16 cellular contexts compared by ENCODE assay signal in genomic region chr6:1263039-1263849, GRCh38. TPM values are rescaled to one million over a fixed set of nuclear protein-coding genes. Genes with fewer than 3 reads are reported as not detected.
DNase-seq lines count a peak whose midpoint lies in the region; ATAC-seq and TF ChIP-seq lines count a peak whose summit lies in the region.
"Had no signal": no experiment of that assay in that cellular context is flagged by ENCODE, and none has a peak within 500 bp of the region (broad histone marks: within the 10 kb centered on the region; RNA-seq: fewer than 3 reads in every experiment).

No MANE protein-coding gene starts in this region.

- H3K9me3 Mint-ChIP-seq in CD14-positive monocyte (peaks cover 0 to 3% (median 0%) of the 10 kb centered on the region in 7 donors), nephron progenitor cell (no peaks in the 10 kb centered on the region)
- H3K9me3 Mint-ChIP-seq: activated naive CD8-positive, alpha-beta T cell treated with anti-CD3 and anti-CD28 coated beads, Interleukin-2, amount 10 ng/mL, durations not matched to agents 7 days and 5 days; CD4-positive, alpha-beta T cell had no signal

- no peak overlapping the region for H2BK5ac ChIP-seq in mesenchymal stem cell (ENCODE audit: low read depth, low read length, poor library complexity, severe bottlenecking)

- H3K27ac ChIP-seq in mesenchymal stem cell (ENCODE audit: low read length, poor library complexity, severe bottlenecking), result no peak overlapping the region
- no peak overlapping the region for H3K27ac ChIP-seq in coronary artery

- H3K4me3 Mint-ChIP-seq in CD14-positive monocyte (no peak overlapping the region), nephron progenitor cell (no peak overlapping the region)
- H3K4me3 Mint-ChIP-seq: activated naive CD8-positive, alpha-beta T cell treated with anti-CD3 and anti-CD28 coated beads, Interleukin-2, amount 10 ng/mL, durations not matched to agents 7 days and 5 days; CD4-positive, alpha-beta T cell had no signal

- H3K4me1 Mint-ChIP-seq in CD14-positive monocyte (peaks cover 3% of the 10 kb centered on the region), nephron progenitor cell (no peaks in the 10 kb centered on the region)
- H3K4me1 Mint-ChIP-seq: activated naive CD8-positive, alpha-beta T cell treated with anti-CD3 and anti-CD28 coated beads, Interleukin-2, amount 10 ng/mL, durations not matched to agents 7 days and 5 days had no signal

- no peak overlapping the region for H3K9ac ChIP-seq in mesenchymal stem cell (ENCODE audit: low read length)

- no peaks in the 10 kb centered on the region for H3K4me1 ChIP-seq in mesenchymal stem cell (ENCODE audit: control insufficient read depth, insufficient read depth, low read depth, low read length)

- no peaks in the 10 kb centered on the region for H3K36me3 ChIP-seq in mesenchymal stem cell (ENCODE audit: control insufficient read depth in 1 of 2, insufficient read depth in 2 of 2, low read depth in 1 of 2, low read length in 2 of 2)

- no peak overlapping the region for H3K4ac ChIP-seq in mesenchymal stem cell (ENCODE audit: low read depth in 1 of 2, low read length in 2 of 2)

- no peak overlapping the region for H4K8ac ChIP-seq in mesenchymal stem cell (ENCODE audit: low read length)

- DNase-seq in CD14-positive monocyte (ENCODE audit: low spot score) (no peak), amniotic epithelial cell (ENCODE audit: low read depth) (peak; percentile 92), mesenchymal stem cell (peak; percentile 5), coronary artery (ENCODE audit: low spot score) (no peak), NCI-H1417 treated with DMSO at 0.1 percent for 48 hours (lab: John Stamatoyannopoulos, UW) (no peak), nephron progenitor cell (no peak)
- DNase-seq: activated CD8-positive, alpha-beta memory T cell treated with anti-CD3 and anti-CD28 coated beads, Interleukin-2, amount 50 U/mL, for 4 hours; activated naive CD8-positive, alpha-beta T cell treated with anti-CD3 and anti-CD28 coated beads, Interleukin-2, amount 10 ng/mL, durations not matched to agents 7 days and 5 days; CD4-positive, alpha-beta T cell; GDM1; mucosa of descending colon; NCI-H1417; NCI-H69; SHP77 had no signal

- H3K79me1 ChIP-seq in mesenchymal stem cell (replicated peaks; ENCODE audit: low read length, poor library complexity, severe bottlenecking), result no peaks in the 10 kb centered on the region

- H3K27me3 Mint-ChIP-seq in CD14-positive monocyte (ENCODE audit: low read depth in 3 of 3) (peaks cover 6 to 19% (median 14%) of the 10 kb centered on the region in 3 donors), nephron progenitor cell (ENCODE audit: low read depth, poor library complexity) (peaks cover 49% of the 10 kb centered on the region)

- H3K4me3 ChIP-seq in mesenchymal stem cell (ENCODE audit: insufficient read depth in 1 of 2, low read depth in 1 of 2, low read length in 2 of 2) (peak overlapping the region in 1 of 2 experiments; percentile 15), coronary artery (no peak overlapping the region)
- H3K4me3 ChIP-seq: mucosa of descending colon had no signal

- ATAC-seq in HG03139 (IDR thresholded peaks at IDR 0.05; ENCODE audit: unreplicated experiment), result no peak
- ATAC-seq: mucosa of descending colon had no signal

- no peak overlapping the region for H3K14ac ChIP-seq in mesenchymal stem cell (ENCODE audit: low read length in 2 of 2)

- no peak overlapping the region for H2AK5ac ChIP-seq in mesenchymal stem cell (ENCODE audit: low read length, severe bottlenecking)

- WGBS in mesenchymal stem cell, result 76% methylated on average over 12 of the region's 12 CpGs

- H3K18ac ChIP-seq in mesenchymal stem cell (ENCODE audit: low read depth in 1 of 2, low read length in 2 of 2), result no peak overlapping the region

- no peak overlapping the region for H4K91ac ChIP-seq in mesenchymal stem cell (ENCODE audit: low read length)

- no peak overlapping the region for H2AFZ ChIP-seq in mesenchymal stem cell (ENCODE audit: low read depth, low read length)

- no peaks in the 10 kb centered on the region for H3K9me3 ChIP-seq in mesenchymal stem cell (ENCODE audit: control insufficient read depth, low read length)
- H3K9me3 ChIP-seq: mucosa of descending colon had no signal

- no peak overlapping the region for H3K23ac ChIP-seq in mesenchymal stem cell (ENCODE audit: low read length in 2 of 2)

- TF ChIP-seq RAD21 in Ishikawa (IDR thresholded peaks at IDR 0.05; ENCODE audit: low read depth), result peak; percentile 53

- H3K4me2 ChIP-seq in mesenchymal stem cell (ENCODE audit: low read length, poor library complexity, severe bottlenecking), result no peak overlapping the region

- TF ChIP-seq CTCF in CD14-positive monocyte (IDR thresholded peaks at IDR 0.05) (peak; percentile 63), coronary artery (IDR thresholded peaks at IDR 0.05) (no peak), nephron progenitor cell (IDR thresholded peaks at IDR 0.05) (no peak)

- no peak overlapping the region for H2BK15ac ChIP-seq in mesenchymal stem cell (ENCODE audit: low read depth, poor library complexity, severe bottlenecking)

- H3K36me3 Mint-ChIP-seq in CD14-positive monocyte (no peaks in the 10 kb centered on the region), nephron progenitor cell (ENCODE audit: low read depth) (no peaks in the 10 kb centered on the region)
- H3K36me3 Mint-ChIP-seq: activated naive CD8-positive, alpha-beta T cell treated with anti-CD3 and anti-CD28 coated beads, Interleukin-2, amount 10 ng/mL, durations not matched to agents 7 days and 5 days had no signal

- H2BK120ac ChIP-seq in mesenchymal stem cell (ENCODE audit: low read depth, low read length), result no peak overlapping the region

- peak overlapping the region in 1 of 7 donors; percentile 50 for H3K27ac Mint-ChIP-seq in CD14-positive monocyte
- H3K27ac Mint-ChIP-seq in nephron progenitor cell, result no peak overlapping the region
- H3K27ac Mint-ChIP-seq: activated naive CD8-positive, alpha-beta T cell treated with anti-CD3 and anti-CD28 coated beads, Interleukin-2, amount 10 ng/mL, durations not matched to agents 7 days and 5 days; CD4-positive, alpha-beta T cell had no signal

- intact Hi-C loops in CD14-positive monocyte (cut with micrococcal nuclease), result loop anchor here (2.0 to 10.0 kb wide), 5 partner anchors 52 to 174 kb away; partner anchors contain the start of gene FOXQ1 (in 1 of the 2)

- no peak overlapping the region for H2BK12ac ChIP-seq in mesenchymal stem cell (ENCODE audit: low read length in 2 of 2)

- no peak for TF ChIP-seq EP300 in Ishikawa (IDR thresholded peaks at IDR 0.05; ENCODE audit: borderline replicate concordance)

- H3K27me3 ChIP-seq in mesenchymal stem cell (ENCODE audit: control insufficient read depth in 1 of 2, insufficient read depth in 1 of 2, low read length in 2 of 2), result peaks cover 0 to 3% of the 10 kb centered on the region in 2 experiments

TF ChIP-seq in Ishikawa, 13 proteins besides CTCF, POLR2A, EP300 and RAD21:
- no peak for TF ChIP-seq USF1 (IDR thresholded peaks at IDR 0.05)
- TF ChIP-seq TAF1 (IDR thresholded peaks at IDR 0.05; ENCODE audit: low read depth), result no peak
- TF ChIP-seq YY1 (IDR thresholded peaks at IDR 0.05; ENCODE audit: low read depth), result no peak
- TF ChIP-seq ZBTB7A (IDR thresholded peaks at IDR 0.05; ENCODE audit: low read depth), result no peak

RNA-seq across cellular contexts. Expression of gene FOXQ1, which starts 48.7 kb away (rescaled TPM):
- not detected for polyA plus RNA-seq in CD14-positive monocyte
- polyA plus RNA-seq in mesenchymal stem cell (2013, experiment 1 of 2), result 0.21 TPM
- 0.19 TPM for polyA plus RNA-seq in mesenchymal stem cell (2013, experiment 2 of 2)

Comparison
In these comparisons a context has a peak if more than half of its experiments do, and no peak if none do; other contexts are left out.
1. DNase-seq: peak in amniotic epithelial cell (single experiment) and mesenchymal stem cell (single experiment); none in CD14-positive monocyte (single experiment), coronary artery (single experiment), NCI-H1417 treated with DMSO at 0.1 percent for 48 hours (single experiment) and nephron progenitor cell (single experiment).